8 cellular contexts compared by ENCODE assay signal in genomic region chr1:26358411-26359384, GRCh38. TPM values are rescaled to one million over a fixed set of nuclear protein-coding genes. Genes with fewer than 3 reads are reported as not detected.
DNase-seq lines count a peak whose midpoint lies in the region; ATAC-seq and TF ChIP-seq lines count a peak whose summit lies in the region.

No MANE protein-coding gene starts in this region.

- H3K9me3 Mint-ChIP-seq in CD8-positive, alpha-beta T cell = no peaks in the 10 kb centered on the region
- H3K9me3 Mint-ChIP-seq in activated naive CD4-positive, alpha-beta T cell treated with anti-CD3 and anti-CD28 coated beads, Interleukin-2, amount 50 U/mL, for 24 hours = no peaks in the 10 kb centered on the region

- no peaks in the 10 kb centered on the region for H3K36me3 ChIP-seq in CD8-positive, alpha-beta T cell (ENCODE audit: insufficient read depth, low read length)
- H3K36me3 ChIP-seq in trophoblast cell (ENCODE audit: control insufficient read depth in 1 of 2, insufficient read depth in 2 of 2, low read length in 2 of 2) = no peaks in the 10 kb centered on the region

- H2AFZ ChIP-seq in trophoblast cell (ENCODE audit: insufficient read depth, low read length, poor library complexity) = no peak overlapping the region

- H3K79me2 ChIP-seq in trophoblast cell (ENCODE audit: control insufficient read depth, insufficient read depth, low read length, poor library complexity) = peaks cover 2% of the 10 kb centered on the region

- H3K9ac ChIP-seq in trophoblast cell (ENCODE audit: low read length) = no peak overlapping the region

- WGBS in trophoblast cell (ENCODE audit: extremely low coverage, insufficient coverage, insufficient read length) = no CpG with 5 or more reads among the region's 15 CpGs

- H3K27me3 Mint-ChIP-seq in CD8-positive, alpha-beta T cell (ENCODE audit: low read depth) = peaks cover 13% of the 10 kb centered on the region
- H3K27me3 Mint-ChIP-seq in activated naive CD4-positive, alpha-beta T cell treated with anti-CD3 and anti-CD28 coated beads, Interleukin-2, amount 50 U/mL, for 24 hours = peaks cover 4% of the 10 kb centered on the region

- H4K91ac ChIP-seq in trophoblast cell (ENCODE audit: low read depth, low read length) = no peak overlapping the region

- intact Hi-C loops in CD8-positive, alpha-beta T cell (cut with DNase I, micrococcal nuclease) = loop anchor here (1.0 to 10.0 kb wide), 4 partner anchors 22 to 324 kb away; no protein-coding TSS in a partner anchor

- peak; percentile 81 for ATAC-seq in CD8-positive, alpha-beta T cell
- ATAC-seq in HG03039 (IDR thresholded peaks at IDR 0.05; ENCODE audit: unreplicated experiment) = no peak

- H4K12ac ChIP-seq in trophoblast cell (ENCODE audit: low read depth, low read length) = no peak overlapping the region

- H3K9me3 ChIP-seq in CD8-positive, alpha-beta T cell (ENCODE audit: low read length) = no peaks in the 10 kb centered on the region
- H3K9me3 ChIP-seq in trophoblast cell (ENCODE audit: insufficient read depth, low read depth, low read length) = peaks cover 2% of the 10 kb centered on the region

- H2BK5ac ChIP-seq in trophoblast cell (ENCODE audit: low read depth, low read length, poor library complexity) = no peak overlapping the region

- DNase-seq in CD8-positive, alpha-beta T cell = peak; percentile 52 to 89 (median 70)
- DNase-seq in SW480 (ENCODE audit: low spot score) = peak; percentile 95
- peak; percentile 79 for DNase-seq in trophoblast cell
- DNase-seq in SKM-1 (lab: John Stamatoyannopoulos, UW; ENCODE audit: unreplicated experiment) = no peak
- DNase-seq in nucleus accumbens (lab: John Stamatoyannopoulos, UW) = no peak
- no peak for DNase-seq in amygdala (lab: John Stamatoyannopoulos, UW)

- no peak overlapping the region for H3K27ac ChIP-seq in CD8-positive, alpha-beta T cell (ENCODE audit: low read depth, low read length)
- no peak overlapping the region for H3K27ac ChIP-seq in trophoblast cell (ENCODE audit: low read depth, low read length)

- H3K4ac ChIP-seq in trophoblast cell (ENCODE audit: low read depth, low read length) = no peak overlapping the region

- H3K4me3 ChIP-seq in CD8-positive, alpha-beta T cell (ENCODE audit: low read depth, low read length) = no peak overlapping the region
- H3K4me3 ChIP-seq in trophoblast cell (ENCODE audit: low read depth, low read length) = no peak overlapping the region

- no peak overlapping the region for H3K4me2 ChIP-seq in trophoblast cell (ENCODE audit: low read length)

- no peak overlapping the region for H3K14ac ChIP-seq in trophoblast cell (ENCODE audit: low read length)

- H3K4me3 Mint-ChIP-seq in CD8-positive, alpha-beta T cell = peak overlapping the region; percentile 42
- peak overlapping the region; percentile 60 for H3K4me3 Mint-ChIP-seq in activated naive CD4-positive, alpha-beta T cell treated with anti-CD3 and anti-CD28 coated beads, Interleukin-2, amount 50 U/mL, for 24 hours

- H3K27ac Mint-ChIP-seq in CD8-positive, alpha-beta T cell = peak overlapping the region; percentile 84
- H3K27ac Mint-ChIP-seq in activated naive CD4-positive, alpha-beta T cell treated with anti-CD3 and anti-CD28 coated beads, Interleukin-2, amount 50 U/mL, for 24 hours = peak overlapping the region; percentile 5

- peaks cover 40% of the 10 kb centered on the region for H3K4me1 Mint-ChIP-seq in CD8-positive, alpha-beta T cell (ENCODE audit: low read depth)
- H3K4me1 Mint-ChIP-seq in activated naive CD4-positive, alpha-beta T cell treated with anti-CD3 and anti-CD28 coated beads, Interleukin-2, amount 50 U/mL, for 24 hours = peaks cover 32% of the 10 kb centered on the region

- no peaks in the 10 kb centered on the region for H3K36me3 Mint-ChIP-seq in CD8-positive, alpha-beta T cell
- no peaks in the 10 kb centered on the region for H3K36me3 Mint-ChIP-seq in activated naive CD4-positive, alpha-beta T cell treated with anti-CD3 and anti-CD28 coated beads, Interleukin-2, amount 50 U/mL, for 24 hours

- TF ChIP-seq CTCF in CD8-positive, alpha-beta T cell (IDR thresholded peaks at IDR 0.05) = no peak

- CTCF ChIA-PET in CD8-positive, alpha-beta T cell (lab: Charles Lee) = interaction anchor here (0.6 to 2.7 kb wide), 11 partner anchors 11 to 125 kb away, joined by 3 to 13 read pairs (median 6); partner anchors contain the start of gene CEP85

- H2BK12ac ChIP-seq in trophoblast cell (ENCODE audit: low read length) = no peak overlapping the region

- no peak overlapping the region for H3K23ac ChIP-seq in trophoblast cell (ENCODE audit: low read length)

- peak overlapping the region; percentile 17 for H2AK5ac ChIP-seq in trophoblast cell (ENCODE audit: low read length)

- H4K8ac ChIP-seq in trophoblast cell (ENCODE audit: low read depth, low read length) = no peak overlapping the region

- H3K18ac ChIP-seq in trophoblast cell (ENCODE audit: low read length) = no peak overlapping the region

- H3K4me1 ChIP-seq in CD8-positive, alpha-beta T cell (ENCODE audit: insufficient read depth, low read length) = peaks cover 36% of the 10 kb centered on the region
- H3K4me1 ChIP-seq in trophoblast cell (ENCODE audit: control insufficient read depth in 1 of 2, insufficient read depth in 2 of 2, low read length in 2 of 2) = peaks cover 19 to 21% of the 10 kb centered on the region in 2 experiments

- no peak overlapping the region for H2BK120ac ChIP-seq in trophoblast cell (ENCODE audit: insufficient read depth, low read length, poor library complexity)

- H3K27me3 ChIP-seq in CD8-positive, alpha-beta T cell (ENCODE audit: insufficient read depth, low read length) = no peaks in the 10 kb centered on the region
- H3K27me3 ChIP-seq in trophoblast cell (ENCODE audit: insufficient read depth, low read length) = peaks cover 10% of the 10 kb centered on the region

- peaks cover 14% of the 10 kb centered on the region for H3K79me1 ChIP-seq in trophoblast cell (ENCODE audit: low read length)

- POLR2A ChIA-PET in CD8-positive, alpha-beta T cell (lab: Charles Lee) = interaction anchor here (0.6 to 1.8 kb wide), 6 partner anchors 19 to 83 kb away, joined by 3 to 7 read pairs (median 4); no protein-coding TSS in a partner anchor

RNA-seq across cellular contexts. Expression of gene CRYBG2, which starts 4.8 kb away (rescaled TPM):
- total RNA-seq in CD8-positive, alpha-beta T cell = 1 to 10 TPM in 1 of 2 experiments, under 1 TPM in 1; 0.33 to 1.0 TPM
- 30.0 and 35.3 TPM in 2 replicates for polyA plus RNA-seq in trophoblast cell (2013)

RNA-seq across cellular contexts. Expression of gene ZNF683, which starts 13.9 kb away (rescaled TPM):
- 10 to 100 TPM in 1 of 2 experiments, 1 to 10 TPM in 1; 8.4 to 10.9 TPM for total RNA-seq in CD8-positive, alpha-beta T cell
- not detected in 2 replicates for polyA plus RNA-seq in trophoblast cell (2013)

RNA-seq across cellular contexts. Expression of gene CD52, which starts 40.9 kb away (rescaled TPM):
- total RNA-seq in CD8-positive, alpha-beta T cell = 100 to 1,000 TPM; 285 to 289 TPM
- 2.0 and 2.4 TPM in 2 replicates for polyA plus RNA-seq in trophoblast cell (2013)

RNA-seq across cellular contexts. Expression of gene LIN28A, which starts 51.9 kb away (rescaled TPM):
- not detected for total RNA-seq in CD8-positive, alpha-beta T cell
- 48.2 and 51.4 TPM in 2 replicates for polyA plus RNA-seq in trophoblast cell (2013)

RNA-seq across cellular contexts. Expression of gene UBXN11, which starts 52.3 kb away (rescaled TPM):
- 10 to 100 TPM; 28.6 to 33.8 TPM for total RNA-seq in CD8-positive, alpha-beta T cell
- 8.1 and 8.5 TPM in 2 replicates for polyA plus RNA-seq in trophoblast cell (2013)

Comparison
In these comparisons a context has a peak if more than half of its experiments do, and no peak if none do; other contexts are left out.
1. DNase-seq: peak in CD8-positive, alpha-beta T cell (7 of 7), SW480 (single experiment) and trophoblast cell (2 of 2); none in SKM-1 (single experiment), nucleus accumbens (0 of 56) and amygdala (0 of 56).